ENCODE assay signal across 8 cellular contexts in the genomic region with DNA sequence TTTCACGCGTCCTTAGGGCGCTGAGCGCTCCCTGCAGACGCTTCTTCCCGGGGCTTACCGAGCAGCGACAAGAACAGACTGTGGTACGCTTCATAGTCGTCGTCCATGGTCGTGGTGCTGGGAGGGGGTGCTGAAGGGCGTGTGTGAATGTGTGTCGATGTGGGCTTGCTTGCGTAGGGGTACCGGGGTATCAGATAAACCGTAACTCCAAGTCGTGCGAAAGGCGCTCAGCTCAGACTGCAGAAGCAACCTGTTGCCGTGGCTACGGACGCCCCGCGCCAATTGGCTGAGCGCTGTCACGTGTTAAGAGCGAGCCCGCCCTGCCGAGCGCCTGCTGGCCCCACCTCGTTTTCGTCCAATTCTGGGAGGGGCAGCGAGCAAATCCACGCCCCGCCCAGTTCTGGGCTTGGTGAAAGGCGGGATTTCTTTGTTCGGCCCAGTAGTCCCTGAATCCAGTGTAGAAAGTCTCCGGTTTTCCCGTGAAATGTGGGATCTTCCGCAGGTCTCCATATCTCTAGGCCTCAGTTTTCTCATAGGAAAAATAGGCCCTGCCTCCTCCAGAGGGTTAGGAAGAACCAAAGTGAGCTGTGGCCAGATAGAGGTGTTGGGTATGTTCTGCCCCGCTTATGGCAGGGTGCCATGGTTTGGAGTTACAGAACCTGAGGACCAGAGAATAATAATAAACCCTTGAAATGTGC. TPM values are rescaled to one million over a fixed set of nuclear protein-coding genes. Genes with fewer than 3 reads are reported as not detected.
DNase-seq lines count a peak whose midpoint lies in the region; ATAC-seq, FAIRE-seq and TF ChIP-seq lines count a peak whose summit lies in the region.

TSS of gene EFCAB12 (minus strand) at position 255 of the 698 bp plus-strand sequence. CDS start at position 107, 148 bp downstream.

- peaks cover 21% of the 10 kb centered on the region for H3K4me1 Mint-ChIP-seq in CD8-positive, alpha-beta T cell (ENCODE audit: low read depth)
- H3K4me1 Mint-ChIP-seq in nephron = peaks cover 40% of the 10 kb centered on the region
- peaks cover 40 to 57% of the 10 kb centered on the region in 2 donors for H3K4me1 Mint-ChIP-seq in stimulated activated naive B cell treated with anti-CD40 and anti-IgM and Interleukin-4, amounts not matched to agents 10 μg/mL and 1 μg/mL and 100 μg/mL, for 72 hours

- H3K27ac Mint-ChIP-seq in CD8-positive, alpha-beta T cell = peak within 1 kb of the TSS; percentile 84
- peak within 1 kb of the TSS; percentile 82 to 93 (median 90) for H3K27ac Mint-ChIP-seq in nephron
- peak within 1 kb of the TSS; percentile 80 for H3K27ac Mint-ChIP-seq in stimulated activated naive B cell treated with anti-CD40 and anti-IgM and Interleukin-4, amounts not matched to agents 10 μg/mL and 1 μg/mL and 100 μg/mL, for 72 hours

- TF ChIP-seq CTCF in CD8-positive, alpha-beta T cell (IDR thresholded peaks at IDR 0.05) = no peak
- TF ChIP-seq CTCF in Peyer's patch (IDR thresholded peaks at IDR 0.05) (no peak), fibroblast of the aortic adventitia (IDR thresholded peaks at IDR 0.05; ENCODE audit: insufficient read depth, low read length) (no peak), nephron (IDR thresholded peaks at IDR 0.05; ENCODE audit: unreplicated experiment in 3 of 3) (no peak)

- H3K36me3 ChIP-seq in CD8-positive, alpha-beta T cell (ENCODE audit: insufficient read depth, low read length) = peaks cover 20% of the 10 kb centered on the region
- H3K36me3 ChIP-seq in Peyer's patch = peaks cover 0 to 36% (median 0%) of the 10 kb centered on the region in 3 donors

- H3K9me3 Mint-ChIP-seq in CD8-positive, alpha-beta T cell = no peaks in the 10 kb centered on the region
- no peaks in the 10 kb centered on the region for H3K9me3 Mint-ChIP-seq in nephron
- H3K9me3 Mint-ChIP-seq in stimulated activated naive B cell treated with anti-CD40 and anti-IgM and Interleukin-4, amounts not matched to agents 10 μg/mL and 1 μg/mL and 100 μg/mL, for 72 hours = peaks cover 8 to 16% of the 10 kb centered on the region in 2 donors

- intact Hi-C loops in CD8-positive, alpha-beta T cell (cut with DNase I, micrococcal nuclease) = loop anchor here (1.0 to 2.0 kb wide), 4 partner anchors 11 to 30 kb away; partner anchors contain the start of genes IFT122 (in 1 of the 2) and MBD4 (in 1 of the 2)

- peak; percentile 76 to 90 (median 88) for DNase-seq in CD8-positive, alpha-beta T cell
- DNase-seq in HTR-8/SVneo (ENCODE audit: insufficient read length, low spot score) (peak; percentile 89), Peyer's patch (peak; percentile 91 to 98 (median 97)), activated gamma-delta T cell (lab: John Stamatoyannopoulos, UW) (peak; percentile 84), fibroblast of the aortic adventitia (ENCODE audit: low read depth) (peak; percentile 91)
- peak; percentile 85 for DNase-seq in stimulated activated naive B cell treated with anti-CD40 and anti-IgM and Interleukin-4, amounts not matched to agents 10 μg/mL and 1 μg/mL and 100 μg/mL, for 72 hours

- ATAC-seq in CD8-positive, alpha-beta T cell = peak; percentile 94
- ATAC-seq in GM19468 (IDR thresholded peaks at IDR 0.05; ENCODE audit: extremely low read depth, unreplicated experiment) = peak; percentile 59
- peak; percentile 95 to 98 for ATAC-seq in stimulated activated naive B cell treated with anti-CD40 and anti-IgM and Interleukin-4, amounts not matched to agents 10 μg/mL and 1 μg/mL and 100 μg/mL, for 72 hours (replicated peaks)

- no peak for TF ChIP-seq POLR2A in Peyer's patch (IDR thresholded peaks at IDR 0.05)

- peaks cover 12% of the 10 kb centered on the region for H3K4me1 ChIP-seq in CD8-positive, alpha-beta T cell (ENCODE audit: insufficient read depth, low read length)
- peaks cover 0 to 11% (median 4%) of the 10 kb centered on the region in 4 donors for H3K4me1 ChIP-seq in Peyer's patch

- peak; percentile 65 for FAIRE-seq in HTR-8/SVneo (lab: Jason Lieb, UNC)

- H3K9me3 ChIP-seq in CD8-positive, alpha-beta T cell (ENCODE audit: low read length) = no peaks in the 10 kb centered on the region
- H3K9me3 ChIP-seq in Peyer's patch = no peaks in the 10 kb centered on the region

- peak within 1 kb of the TSS; percentile 58 for H3K4me3 ChIP-seq in CD8-positive, alpha-beta T cell (ENCODE audit: low read depth, low read length)
- peak within 1 kb of the TSS; percentile 20 to 57 (median 49) for H3K4me3 ChIP-seq in Peyer's patch
- H3K4me3 ChIP-seq in fibroblast of the aortic adventitia (ENCODE audit: low read depth, low read length) = peak within 1 kb of the TSS; percentile 86

- H3K27ac ChIP-seq in CD8-positive, alpha-beta T cell (ENCODE audit: low read depth, low read length) = peak within 1 kb of the TSS; percentile 4
- peak within 1 kb of the TSS; percentile 2 to 52 (median 28) for H3K27ac ChIP-seq in Peyer's patch

- CTCF ChIA-PET in CD8-positive, alpha-beta T cell (lab: Charles Lee) = interaction anchor here (1.1 kb wide), 1 partner anchor 434 kb away, joined by 3 read pairs; no protein-coding TSS in a partner anchor

- POLR2A ChIA-PET in CD8-positive, alpha-beta T cell (lab: Charles Lee) = interaction anchor here (0.7 to 4.9 kb wide), 3 partner anchors 12 to 189 kb away, joined by 3 to 30 read pairs (median 4); partner anchors contain the start of genes IFT122 and MBD4

- no peaks in the 10 kb centered on the region for H3K27me3 ChIP-seq in CD8-positive, alpha-beta T cell (ENCODE audit: insufficient read depth, low read length)
- no peaks in the 10 kb centered on the region for H3K27me3 ChIP-seq in Peyer's patch

- H3K36me3 Mint-ChIP-seq in CD8-positive, alpha-beta T cell = peaks cover 33% of the 10 kb centered on the region
- peaks cover 23% of the 10 kb centered on the region for H3K36me3 Mint-ChIP-seq in nephron (ENCODE audit: low read depth)
- H3K36me3 Mint-ChIP-seq in stimulated activated naive B cell treated with anti-CD40 and anti-IgM and Interleukin-4, amounts not matched to agents 10 μg/mL and 1 μg/mL and 100 μg/mL, for 72 hours = peaks cover 23 to 50% of the 10 kb centered on the region in 2 donors

- no peaks in the 10 kb centered on the region for H3K27me3 Mint-ChIP-seq in CD8-positive, alpha-beta T cell (ENCODE audit: low read depth)
- peaks cover 11% of the 10 kb centered on the region for H3K27me3 Mint-ChIP-seq in nephron (ENCODE audit: low read depth)
- H3K27me3 Mint-ChIP-seq in stimulated activated naive B cell treated with anti-CD40 and anti-IgM and Interleukin-4, amounts not matched to agents 10 μg/mL and 1 μg/mL and 100 μg/mL, for 72 hours = no peaks in the 10 kb centered on the region

- H3K4me3 Mint-ChIP-seq in CD8-positive, alpha-beta T cell = peak within 1 kb of the TSS; percentile 85
- H3K4me3 Mint-ChIP-seq in nephron = peak within 1 kb of the TSS; percentile 85 to 88 (median 87)
- H3K4me3 Mint-ChIP-seq in stimulated activated naive B cell treated with anti-CD40 and anti-IgM and Interleukin-4, amounts not matched to agents 10 μg/mL and 1 μg/mL and 100 μg/mL, for 72 hours = peak within 1 kb of the TSS; percentile 82 to 84

RNA-seq across cellular contexts. Expression of gene EFCAB12, which starts in this region (rescaled TPM):
- 1 to 10 TPM; 2.3 to 3.1 TPM for total RNA-seq in CD8-positive, alpha-beta T cell
- total RNA-seq in Peyer's patch = under 1 TPM in 1 of 4 donors, not detected in 3; 0.54 TPM
- total RNA-seq in fibroblast of the aortic adventitia (ENCODE audit: low replicate concordance) = under 0.01 TPM in 1 of 2 replicates, not detected in the other

Comparison
In these comparisons a context has a peak if more than half of its experiments do, and no peak if none do; other contexts are left out.
1. Peak in every context shown above with its lines: DNase-seq, ATAC-seq, H3K4me3 ChIP-seq and H3K27ac ChIP-seq.
2. Peak in DNase-seq, H3K4me3 ChIP-seq and H3K27ac ChIP-seq in Peyer's patch; RNA of the gene not detected or under 1 TPM.
3. Peak in DNase-seq and H3K4me3 ChIP-seq in fibroblast of the aortic adventitia; RNA of the gene not detected or under 1 TPM.